ENCODE assay signal across 30 cellular contexts in the genomic region with DNA sequence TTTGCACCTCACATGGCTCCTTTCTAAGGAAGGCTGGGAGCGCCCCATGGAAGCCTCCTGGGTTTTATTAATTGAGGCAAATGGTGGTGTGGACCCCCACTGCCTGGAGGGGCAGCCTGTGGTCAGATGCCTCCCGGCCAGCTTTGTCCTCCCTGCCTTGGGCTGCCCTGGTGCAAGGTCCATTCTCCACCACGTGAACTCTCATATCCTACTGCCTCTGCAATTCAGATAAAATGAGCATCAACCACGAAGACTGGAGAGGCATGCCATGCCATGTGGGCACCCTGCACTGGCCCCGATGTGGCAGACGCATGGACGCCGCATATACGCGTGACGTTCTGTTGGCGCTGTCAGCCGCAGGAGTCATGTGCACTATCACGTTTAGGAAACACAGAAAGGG.
"Had no signal": no experiment of that assay in that cellular context is flagged by ENCODE, and none has a peak within 500 bp of the region (broad histone marks: within the 10 kb centered on the region; RNA-seq: fewer than 3 reads in every experiment).

No MANE protein-coding gene starts in this region.

- H3K36me3 ChIP-seq: left lung, neural progenitor cell, neutrophil, ovary, prostate gland, stomach, thoracic aorta, tibial artery, uterus had no signal

- H3K27me3 ChIP-seq: neutrophil, ovary, uterus had no signal

- DNase-seq: hypothalamus; immature natural killer cell; kidney; left colon; left lung; mesendoderm; naive B cell; natural killer cell; nephron progenitor cell; occipital lobe; ovary; retina; right cardiac atrium; stimulated activated CD4-positive, alpha-beta T cell treated with anti-CD3 and anti-CD28 coated beads, Interleukin-12 subunit alpha, Interleukin-12 subunit beta, amount 100 ng/mL, for 4 hours; stimulated activated CD4-positive, alpha-beta T cell treated with anti-CD3 and anti-CD28 coated beads, Interleukin-15, amount 100 ng/mL, for 24 hours; stimulated activated CD4-positive, alpha-beta T cell treated with anti-CD3 and anti-CD28 coated beads, Interleukin-2, amount 100 ng/mL, for 24 hours; stimulated activated CD4-positive, alpha-beta T cell treated with anti-CD3 and anti-CD28 coated beads, Interleukin-4, amount 100 ng/mL, for 1 hour; stimulated activated naive B cell treated with anti-CD40 and anti-IgM and Interleukin-4, amounts not matched to agents 10 μg/mL and 1 μg/mL and 100 μg/mL, for 72 hours; stimulated activated naive CD8-positive, alpha-beta T cell treated with anti-CD3 and anti-CD28 coated beads, Interleukin-15, Interleukin-2, amounts not matched to agents 100 U/mL and 50 U/mL, for 24 hours; stomach; uterus had no signal

- H3K27ac Mint-ChIP-seq: immature natural killer cell; mesothelial cell of epicardium; naive B cell; natural killer cell; nephron progenitor cell; neural progenitor cell; stimulated activated naive B cell treated with anti-CD40 and anti-IgM and Interleukin-4, amounts not matched to agents 10 μg/mL and 1 μg/mL and 100 μg/mL, for 72 hours; type B pancreatic cell had no signal

- H3K9me3 Mint-ChIP-seq: mesothelial cell of epicardium; natural killer cell; nephron progenitor cell; neural progenitor cell; stimulated activated naive B cell treated with anti-CD40 and anti-IgM and Interleukin-4, amounts not matched to agents 10 μg/mL and 1 μg/mL and 100 μg/mL, for 72 hours; type B pancreatic cell had no signal

- H3K27ac ChIP-seq: left lung, neural progenitor cell, neutrophil, ovary, prostate gland, stomach, thoracic aorta, tibial artery, uterus had no signal

- H3K4me3 ChIP-seq: left lung, lung, neural progenitor cell, ovary, prostate gland, smooth muscle cell, stomach, thoracic aorta, tibial artery, uterus had no signal

- H3K4me1 Mint-ChIP-seq: immature natural killer cell; mesothelial cell of epicardium; naive B cell; natural killer cell; stimulated activated naive B cell treated with anti-CD40 and anti-IgM and Interleukin-4, amounts not matched to agents 10 μg/mL and 1 μg/mL and 100 μg/mL, for 72 hours had no signal

- H3K4me1 ChIP-seq: left lung, neural progenitor cell, prostate gland, stomach, tibial artery, uterus had no signal

- ATAC-seq: left colon; left lung; natural killer cell; right cardiac atrium; stimulated activated naive B cell treated with anti-CD40 and anti-IgM and Interleukin-4, amounts not matched to agents 10 μg/mL and 1 μg/mL and 100 μg/mL, for 72 hours; stimulated activated naive CD8-positive, alpha-beta T cell treated with anti-CD3 and anti-CD28 coated beads, Interleukin-15, Interleukin-2, amounts not matched to agents 100 U/mL and 50 U/mL, for 24 hours had no signal

- H3K4me3 Mint-ChIP-seq: immature natural killer cell; mesothelial cell of epicardium; naive B cell; natural killer cell; nephron progenitor cell; neural progenitor cell; stimulated activated naive B cell treated with anti-CD40 and anti-IgM and Interleukin-4, amounts not matched to agents 10 μg/mL and 1 μg/mL and 100 μg/mL, for 72 hours; type B pancreatic cell had no signal

- H3K4me2 ChIP-seq: neural progenitor cell, smooth muscle cell had no signal

- H3K9ac ChIP-seq: neural progenitor cell had no signal

- H3K36me3 Mint-ChIP-seq: immature natural killer cell; mesothelial cell of epicardium; naive B cell; natural killer cell; stimulated activated naive B cell treated with anti-CD40 and anti-IgM and Interleukin-4, amounts not matched to agents 10 μg/mL and 1 μg/mL and 100 μg/mL, for 72 hours; type B pancreatic cell had no signal

- H3K9me3 ChIP-seq: neutrophil, ovary, prostate gland, stomach, thoracic aorta, tibial artery, uterus had no signal

- H3K27me3 Mint-ChIP-seq: type B pancreatic cell had no signal

- H2AFZ ChIP-seq: neural progenitor cell had no signal
